9 cellular contexts compared by ENCODE assay signal in genomic region chr19:4676955-4677731, GRCh38. TPM values are rescaled to one million over a fixed set of nuclear protein-coding genes. Genes with fewer than 3 reads are reported as not detected.
DNase-seq lines count a peak whose midpoint lies in the region; ATAC-seq, FAIRE-seq and TF ChIP-seq lines count a peak whose summit lies in the region.
"Had no signal": no experiment of that assay in that cellular context is flagged by ENCODE, and none has a peak within 500 bp of the region (broad histone marks: within the 10 kb centered on the region; RNA-seq: fewer than 3 reads in every experiment).

No MANE protein-coding gene starts in this region.

- peak overlapping the region in 1 of 2 experiments; percentile 55; a peak in 1 of 6 replicates for H3K27ac ChIP-seq in A549
- no peak overlapping the region for H3K27ac ChIP-seq in OCI-LY3 (ENCODE audit: low read length)
- peak overlapping the region; percentile 41 for H3K27ac ChIP-seq in cingulate gyrus (ENCODE audit: low read depth, low read length)
- H3K27ac ChIP-seq in suprapubic skin: no peak overlapping the region

- peak in 1 of 2 experiments; percentile 28; a peak in 1 of 5 replicates for TF ChIP-seq RAD21 in A549 (conservative IDR thresholded peaks at IDR 0.05 in 1 of 2, IDR thresholded peaks at IDR 0.05 in 1 of 2)

- peak; percentile 77 to 80 for ATAC-seq in A549
- no peak for ATAC-seq in GM18511 (IDR thresholded peaks at IDR 0.05; ENCODE audit: unreplicated experiment)

- no peak overlapping the region for H3K9ac ChIP-seq in OCI-LY3 (ENCODE audit: low read length)

- H4K20me1 ChIP-seq in OCI-LY3 (ENCODE audit: insufficient read depth, low read length): no peaks in the 10 kb centered on the region; the same call in 1 of the 2 replicates

- H3K36me3 ChIP-seq in OCI-LY3 (replicated peaks; ENCODE audit: low read depth, low read length) (peaks cover 13% of the 10 kb centered on the region), suprapubic skin (peaks cover 60% of the 10 kb centered on the region)

- no peak overlapping the region for H2AFZ ChIP-seq in OCI-LY3 (ENCODE audit: low read depth, low read length)

- H3K4me3 ChIP-seq in A549 (no peak overlapping the region), OCI-LY3 (ENCODE audit: low read length) (no peak overlapping the region), suprapubic skin (no peak overlapping the region)

- no peak for TF ChIP-seq EP300 in A549 (IDR thresholded peaks at IDR 0.05)
- TF ChIP-seq EP300 in suprapubic skin (IDR thresholded peaks at IDR 0.05): no peak

- POLR2A ChIA-PET in A549 (lab: Yijun Ruan, JAX): no interaction called here

- 65% methylated on average over 11 of the region's 17 CpGs for WGBS in A549 (ENCODE audit: missing lambda C conversion rate)
- 80% methylated on average over 7 of the region's 17 CpGs for WGBS in suprapubic skin

- H3K4me1 ChIP-seq in A549 (no peaks in the 10 kb centered on the region), OCI-LY3 (ENCODE audit: low read length) (no peaks in the 10 kb centered on the region), suprapubic skin (no peaks in the 10 kb centered on the region)

- H3K4me2 ChIP-seq in A549 (no peak overlapping the region), OCI-LY3 (ENCODE audit: low read length) (no peak overlapping the region)

- no peaks in the 10 kb centered on the region for H3K27me3 ChIP-seq in OCI-LY3 (ENCODE audit: low read depth, low read length)
- H3K27me3 ChIP-seq in suprapubic skin: no peaks in the 10 kb centered on the region

- H3K9me3 ChIP-seq in A549 (no peaks in the 10 kb centered on the region), OCI-LY3 (ENCODE audit: insufficient read depth, low read length) (no peaks in the 10 kb centered on the region), suprapubic skin (no peaks in the 10 kb centered on the region)

- CTCF ChIA-PET in A549 (lab: Yijun Ruan, JAX): interaction anchor here (1.2 to 2.1 kb wide), 7 partner anchors 11 to 45 kb away, joined by 3 to 10 read pairs (median 5); no protein-coding TSS in a partner anchor

- FAIRE-seq in A549 (lab: Jason Lieb, UNC): no peak
- FAIRE-seq: endometrium had no signal

- H3K79me2 ChIP-seq in OCI-LY3 (ENCODE audit: low read length): no peaks in the 10 kb centered on the region

- TF ChIP-seq POLR2A in A549 (IDR thresholded peaks at IDR 0.05; ENCODE audit: low read length) (no peak), suprapubic skin (IDR thresholded peaks at IDR 0.05) (no peak)

- DNase-seq in A549 (ENCODE audit: low read depth in 1 of 2, low spot score in 1 of 2) (peak in 1 of 2 experiments; percentile 81), GM10266 (ENCODE audit: extremely low spot score) (no peak), lung microvascular endothelial cell (ENCODE audit: low read depth in 2 of 2) (peak; percentile 61 to 71), OCI-M2 (lab: John Stamatoyannopoulos, UW; ENCODE audit: unreplicated experiment) (no peak), suprapubic skin (ENCODE audit: low spot score in 2 of 2) (no peak)

- TF ChIP-seq CTCF in A549 (IDR thresholded peaks at IDR 0.05) (peak; percentile 42), GM10266 (IDR thresholded peaks at IDR 0.05; ENCODE audit: control insufficient read depth, insufficient read depth, low read depth, missing control alignments) (peak; percentile 22), OCI-LY3 (IDR thresholded peaks at IDR 0.05; ENCODE audit: low read depth, low read length) (peak; percentile 51), suprapubic skin (IDR thresholded peaks at IDR 0.05) (peak in 1 of 2 donors; percentile 50)

TF ChIP-seq in A549, 52 proteins besides CTCF, POLR2A, EP300 and RAD21:
- TF ChIP-seq MAFK (IDR thresholded peaks at IDR 0.05; ENCODE audit: partially characterized antibody): no peak
- 0 out of 3 replicates have a peak, but pooled peaks have one; percentile 6 for TF ChIP-seq SMC3 (IDR thresholded peaks at IDR 0.05)
- TF ChIP-seq KDM1A (IDR thresholded peaks at IDR 0.05; ENCODE audit: low read depth): 0 out of 2 replicates have a peak, but pooled peaks have one; percentile 45

RNA-seq across cellular contexts. Expression of gene MYDGF, which starts 7.0 kb away (rescaled TPM):
- polyA plus RNA-seq in A549 (2011; rRNA removed) (62.1 and 63.3 TPM in 2 replicates), A549 (2017; fragmentation: RNase III; extraction: RNeasy Plus Mini Kit Qiagen cat#74134 plus additional on column Dnase treatment) (101 to 107 TPM (median 104 TPM) in 3 replicates)
- 191 and 198 TPM in 2 replicates for polyA plus RNA-seq in A549 (2012; cell fraction: cytosol; rRNA removed)
- 105 and 146 TPM in 2 replicates for polyA plus RNA-seq in A549 (2012; cell fraction: nucleus; rRNA removed)
- 26.6 and 34.4 TPM in 2 replicates for polyA minus RNA-seq in A549 (2011; rRNA and poly(A)+ RNA removed)
- total RNA-seq in lung microvascular endothelial cell (138 and 149 TPM in 2 replicates), suprapubic skin (10 to 100 TPM; 17.5 to 43.6 (median 28.3) TPM)

RNA-seq across cellular contexts. Expression of gene TNFAIP8L1, which starts 37.8 kb away (rescaled TPM):
- 3.2 TPM in 2 replicates for polyA plus RNA-seq in A549 (2011; rRNA removed)
- polyA plus RNA-seq in A549 (2012; cell fraction: cytosol; rRNA removed): 3.5 and 4.9 TPM in 2 replicates
- polyA plus RNA-seq in A549 (2012; cell fraction: nucleus; rRNA removed): 3.0 TPM in 2 replicates
- polyA plus RNA-seq in A549 (2017; fragmentation: RNase III; extraction: RNeasy Plus Mini Kit Qiagen cat#74134 plus additional on column Dnase treatment): 4.9 to 5.9 TPM (median 5.4 TPM) in 3 replicates
- 2.7 and 3.2 TPM in 2 replicates for polyA minus RNA-seq in A549 (2011; rRNA and poly(A)+ RNA removed)
- 53.2 and 69.4 TPM in 2 replicates for total RNA-seq in lung microvascular endothelial cell
- 1 to 10 TPM; 4.8 to 8.3 (median 7.0) TPM for total RNA-seq in suprapubic skin

RNA-seq across cellular contexts. Expression of gene DPP9, which starts 46.5 kb away (rescaled TPM):
- polyA plus RNA-seq in A549 (2011; rRNA removed) (10.1 and 16.3 TPM in 2 replicates), A549 (2017; fragmentation: RNase III; extraction: RNeasy Plus Mini Kit Qiagen cat#74134 plus additional on column Dnase treatment) (52.8 to 65.9 TPM (median 53.5 TPM) in 3 replicates)
- polyA plus RNA-seq in A549 (2012; cell fraction: cytosol; rRNA removed): 25.3 and 40.1 TPM in 2 replicates
- polyA plus RNA-seq in A549 (2012; cell fraction: nucleus; rRNA removed): 59.4 and 64.0 TPM in 2 replicates
- 19.5 and 23.4 TPM in 2 replicates for polyA minus RNA-seq in A549 (2011; rRNA and poly(A)+ RNA removed)
- total RNA-seq in lung microvascular endothelial cell (14.2 and 19.4 TPM in 2 replicates), suprapubic skin (100 to 1,000 TPM in 2 of 4 donors, 10 to 100 TPM in 2; 51.2 to 126 (median 84.1) TPM)

Comparison
In these comparisons a context has a peak if more than half of its experiments do, and no peak if none do; other contexts are left out.
1. DNase-seq: peak in lung microvascular endothelial cell (2 of 2); none in GM10266 (single experiment), OCI-M2 (single experiment) and suprapubic skin (0 of 2).